23 cellular contexts compared by ENCODE assay signal in genomic region chr12:57208946-57209282, GRCh38. TPM values are rescaled to one million over a fixed set of nuclear protein-coding genes. Genes with fewer than 3 reads are reported as not detected.
DNase-seq lines count a peak whose midpoint lies in the region; ATAC-seq and TF ChIP-seq lines count a peak whose summit lies in the region.
"Had no signal": no experiment of that assay in that cellular context is flagged by ENCODE, and none has a peak within 500 bp of the region (broad histone marks: within the 10 kb centered on the region; RNA-seq: fewer than 3 reads in every experiment).

No MANE protein-coding gene starts in this region.

- ATAC-seq in left lobe of liver = peak; percentile 1
- ATAC-seq: natural killer cell treated with Interleukin-12 subunit alpha and Interleukin-12 subunit beta and Interleukin-15 and Interleukin-18, amount 100 ng/mL, for 72 hours had no signal

- H3K27me3 Mint-ChIP-seq in activated naive CD4-positive, alpha-beta T cell treated with anti-CD3 and anti-CD28 coated beads, Interleukin-2, amount 10 ng/mL, durations not matched to agents 7 days and 5 days = peaks cover 22% of the 10 kb centered on the region

- no peaks in the 10 kb centered on the region for H3K9me3 ChIP-seq in sigmoid colon
- H3K9me3 ChIP-seq: stomach had no signal

- no peak overlapping the region for H2AK5ac ChIP-seq in mesendoderm (ENCODE audit: low read length)

- H3K27ac Mint-ChIP-seq in activated naive CD4-positive, alpha-beta T cell treated with anti-CD3 and anti-CD28 coated beads, Interleukin-2, amount 10 ng/mL, durations not matched to agents 7 days and 5 days = no peak overlapping the region
- H3K27ac Mint-ChIP-seq: activated CD4-positive, alpha-beta memory T cell treated with anti-CD3 and anti-CD28 coated beads, Interleukin-2, amount 10 ng/mL, durations not matched to agents 7 days and 5 days; activated naive CD4-positive, alpha-beta T cell treated with anti-CD3 and anti-CD28 coated beads for 36 hours; activated T-cell treated with anti-CD3 and anti-CD28 coated beads, Interleukin-2, amount 50 U/mL, for 24 hours; natural killer cell treated with Interleukin-12 subunit alpha and Interleukin-12 subunit beta and Interleukin-15 and Interleukin-18, amount 100 ng/mL, for 72 hours; progenitor cell of endocrine pancreas had no signal

- H2BK120ac ChIP-seq in mesendoderm (ENCODE audit: low read depth, low read length) = no peak overlapping the region

- WGBS in mesendoderm (ENCODE audit: extremely low coverage, insufficient coverage, low lambda C conversion rate) = no CpG with 5 or more reads among the region's 13 CpGs
- WGBS in sigmoid colon, 2 donors = 78 to 84% methylated on average over 13 of the region's 13 CpGs

- H3K79me1 ChIP-seq in mesendoderm (ENCODE audit: low read length) = no peaks in the 10 kb centered on the region

- no peak for TF ChIP-seq CTCF in sigmoid colon (IDR thresholded peaks at IDR 0.05)

- H3K4me1 ChIP-seq in mesendoderm (ENCODE audit: control insufficient read depth, low read depth, low read length) = no peaks in the 10 kb centered on the region
- peaks cover 0 to 6% (median 5%) of the 10 kb centered on the region in 4 donors for H3K4me1 ChIP-seq in sigmoid colon

- H3K56ac ChIP-seq in mesendoderm (ENCODE audit: low read length) = no peak overlapping the region

- H3K4ac ChIP-seq in mesendoderm (ENCODE audit: low read depth, low read length) = no peak overlapping the region

- no peak overlapping the region for H4K5ac ChIP-seq in mesendoderm (ENCODE audit: low read length)

- no peak overlapping the region for H3K18ac ChIP-seq in mesendoderm (ENCODE audit: low read length)

- no peak for TF ChIP-seq EP300 in sigmoid colon (IDR thresholded peaks at IDR 0.05)

- DNase-seq in anterior cingulate cortex (lab: John Stamatoyannopoulos, UW) (peak in 51 of 58 donors; percentile 13 to 81 (median 41)), head of caudate nucleus (peak; percentile 51 to 95 (median 80)), left lobe of liver (ENCODE audit: low spot score) (no peak), superior temporal gyrus (ENCODE audit: extremely low spot score) (peak; percentile 83), mesendoderm (no peak), sigmoid colon (no peak)
- no peak for DNase-seq in stimulated activated CD4-positive, alpha-beta T cell treated with anti-CD3 and anti-CD28 coated beads, Interleukin-4, amount 100 ng/mL, for 1 hour
- DNase-seq in activated naive CD4-positive, alpha-beta T cell treated with anti-CD3 and anti-CD28 coated beads, Interleukin-2, amount 10 ng/mL, durations not matched to agents 7 days and 5 days = no peak
- DNase-seq: activated CD4-positive, alpha-beta memory T cell treated with anti-CD3 and anti-CD28 coated beads, Interleukin-2, amount 10 ng/mL, durations not matched to agents 7 days and 5 days; activated CD4-positive, CD25-positive, alpha-beta regulatory T cell; activated naive CD4-positive, alpha-beta T cell treated with anti-CD3 and anti-CD28 coated beads for 36 hours; activated T-cell treated with anti-CD3 and anti-CD28 coated beads, Interleukin-2, amount 50 U/mL, for 24 hours; cortex of kidney; kidney; NCI-H2081 treated with DMSO at 0.1 percent for 48 hours; NCI-H524; RPMI8226; stimulated activated CD4-positive, alpha-beta T cell treated with anti-CD3 and anti-CD28 coated beads, Interleukin-4, amount 100 ng/mL, for 24 hours; stomach had no signal

- no peak overlapping the region for H4K8ac ChIP-seq in mesendoderm (ENCODE audit: low read depth, low read length)

- no peak overlapping the region for H3K4me2 ChIP-seq in mesendoderm (ENCODE audit: low read length)

- no peak overlapping the region for H2BK15ac ChIP-seq in mesendoderm (replicated peaks; ENCODE audit: low read depth)

- H3K4me3 ChIP-seq in mesendoderm (ENCODE audit: low read length) = no peak overlapping the region
- no peak overlapping the region for H3K4me3 ChIP-seq in sigmoid colon
- H3K4me3 ChIP-seq: stomach had no signal

- H3K27ac ChIP-seq in mesendoderm (ENCODE audit: low read depth, low read length) = no peak overlapping the region
- H3K27ac ChIP-seq in sigmoid colon = no peak overlapping the region

- intact Hi-C loops in head of caudate nucleus (cut with DNase I) (loop anchor here (5.0 kb wide), 1 partner anchor 33 kb away; no protein-coding TSS in a partner anchor), sigmoid colon (cut with DNase I) (no loop called here)

- H3K36me3 ChIP-seq in mesendoderm (ENCODE audit: control insufficient read depth, insufficient read depth, low read length) = peaks cover 8% of the 10 kb centered on the region
- peaks cover 30 to 88% (median 60%) of the 10 kb centered on the region in 4 donors for H3K36me3 ChIP-seq in sigmoid colon

- peaks cover 10% of the 10 kb centered on the region for H3K4me1 Mint-ChIP-seq in activated naive CD4-positive, alpha-beta T cell treated with anti-CD3 and anti-CD28 coated beads, Interleukin-2, amount 10 ng/mL, durations not matched to agents 7 days and 5 days

- CTCF ChIA-PET in activated naive CD4-positive, alpha-beta T cell treated with anti-CD3 and anti-CD28 coated beads, Interleukin-2, amount 10 ng/mL, durations not matched to agents 7 days and 5 days (lab: Charles Lee) = interaction anchor here (0.9 to 1.4 kb wide), 2 partner anchors 31 to 34 kb away, joined by 4 to 5 read pairs; no protein-coding TSS in a partner anchor

- no peaks in the 10 kb centered on the region for H3K9me3 Mint-ChIP-seq in activated naive CD4-positive, alpha-beta T cell treated with anti-CD3 and anti-CD28 coated beads, Interleukin-2, amount 10 ng/mL, durations not matched to agents 7 days and 5 days
- H3K9me3 Mint-ChIP-seq: activated CD4-positive, alpha-beta memory T cell treated with anti-CD3 and anti-CD28 coated beads, Interleukin-2, amount 10 ng/mL, durations not matched to agents 7 days and 5 days; activated naive CD4-positive, alpha-beta T cell treated with anti-CD3 and anti-CD28 coated beads for 36 hours; activated T-cell treated with anti-CD3 and anti-CD28 coated beads, Interleukin-2, amount 50 U/mL, for 24 hours; natural killer cell treated with Interleukin-12 subunit alpha and Interleukin-12 subunit beta and Interleukin-15 and Interleukin-18, amount 100 ng/mL, for 72 hours had no signal

- no peak for TF ChIP-seq POLR2A in sigmoid colon (IDR thresholded peaks at IDR 0.05)

- H3K27me3 ChIP-seq in mesendoderm (ENCODE audit: insufficient read depth, low read length, poor library complexity) = no peaks in the 10 kb centered on the region
- H3K27me3 ChIP-seq in sigmoid colon = peaks cover 0 to 4% (median 0%) of the 10 kb centered on the region in 3 donors

- no peaks in the 10 kb centered on the region for H3K79me2 ChIP-seq in mesendoderm (ENCODE audit: control insufficient read depth, insufficient read depth, low read length)

- no peak overlapping the region for H2BK5ac ChIP-seq in mesendoderm (ENCODE audit: low read length)

- H3K4me3 Mint-ChIP-seq in activated naive CD4-positive, alpha-beta T cell treated with anti-CD3 and anti-CD28 coated beads, Interleukin-2, amount 10 ng/mL, durations not matched to agents 7 days and 5 days = no peak overlapping the region
- H3K4me3 Mint-ChIP-seq: activated CD4-positive, alpha-beta memory T cell treated with anti-CD3 and anti-CD28 coated beads, Interleukin-2, amount 10 ng/mL, durations not matched to agents 7 days and 5 days; activated naive CD4-positive, alpha-beta T cell treated with anti-CD3 and anti-CD28 coated beads for 36 hours; activated T-cell treated with anti-CD3 and anti-CD28 coated beads, Interleukin-2, amount 50 U/mL, for 24 hours; natural killer cell treated with Interleukin-12 subunit alpha and Interleukin-12 subunit beta and Interleukin-15 and Interleukin-18, amount 100 ng/mL, for 72 hours had no signal

- H3K36me3 Mint-ChIP-seq in activated naive CD4-positive, alpha-beta T cell treated with anti-CD3 and anti-CD28 coated beads, Interleukin-2, amount 10 ng/mL, durations not matched to agents 7 days and 5 days = no peaks in the 10 kb centered on the region
- H3K36me3 Mint-ChIP-seq: natural killer cell treated with Interleukin-12 subunit alpha and Interleukin-12 subunit beta and Interleukin-15 and Interleukin-18, amount 100 ng/mL, for 72 hours had no signal

- H3K23ac ChIP-seq in mesendoderm (ENCODE audit: low read length) = no peak overlapping the region

- H3K9ac ChIP-seq in mesendoderm (ENCODE audit: low read length) = no peak overlapping the region

RNA-seq across cellular contexts. Expression of gene NXPH4, which starts 7.7 kb away (rescaled TPM):
- total RNA-seq in left lobe of liver (0.13 TPM), sigmoid colon (not detected)
- 0.52 TPM for polyA plus RNA-seq in mesendoderm (2013, experiment 1 of 2)
- 0.42 TPM for polyA plus RNA-seq in mesendoderm (2013, experiment 2 of 2)
- under 1 TPM in 1 of 3 donors, not detected in 2; 0.13 TPM for polyA plus RNA-seq in sigmoid colon
- total RNA-seq: endothelial cell of umbilical vein, ureter had no signal

RNA-seq across cellular contexts. Expression of gene SHMT2, which starts 20.6 kb away (rescaled TPM):
- total RNA-seq in left lobe of liver (242 TPM), sigmoid colon (10 to 100 TPM; 24.6 to 52.2 (median 34.5) TPM)
- polyA plus RNA-seq in mesendoderm (2013, experiment 1 of 2) = 223 TPM
- 222 TPM for polyA plus RNA-seq in mesendoderm (2013, experiment 2 of 2)
- polyA plus RNA-seq in sigmoid colon = 100 to 1,000 TPM in 1 of 3 donors, 10 to 100 TPM in 2; 26.6 to 100 (median 29.4) TPM

RNA-seq across cellular contexts. Expression of gene STAC3, which starts 42.1 kb away (rescaled TPM):
- total RNA-seq in left lobe of liver (2.3 TPM), sigmoid colon (1 to 10 TPM in 3 of 4 donors, under 1 TPM in 1; 0.41 to 2.8 (median 1.8) TPM)
- polyA plus RNA-seq in mesendoderm (2013, experiment 1 of 2) = 0.24 TPM
- 0.42 TPM for polyA plus RNA-seq in mesendoderm (2013, experiment 2 of 2)
- 1 to 10 TPM; 1.2 to 4.6 (median 1.8) TPM for polyA plus RNA-seq in sigmoid colon

Comparison
In these comparisons a context has a peak if more than half of its experiments do, and no peak if none do; other contexts are left out.
1. DNase-seq: peak in anterior cingulate cortex (51 of 58), head of caudate nucleus (42 of 42) and superior temporal gyrus (single experiment); none in left lobe of liver (single experiment), stimulated activated CD4-positive, alpha-beta T cell treated with anti-CD3 and anti-CD28 coated beads, Interleukin-4, amount 100 ng/mL, for 1 hour (single experiment), activated naive CD4-positive, alpha-beta T cell treated with anti-CD3 and anti-CD28 coated beads, Interleukin-2, amount 10 ng/mL, durations not matched to agents 7 days and 5 days (single experiment), mesendoderm (single experiment) and sigmoid colon (single experiment).